In genomic region chr15:84104853-84105252, GRCh38 we compare ENCODE assay signal across 40 cellular contexts.
"Had no signal": no experiment of that assay in that cellular context is flagged by ENCODE, and none has a peak within 500 bp of the region (broad histone marks: within the 10 kb centered on the region; RNA-seq: fewer than 3 reads in every experiment).

No MANE protein-coding gene starts in this region.

- H3K27ac ChIP-seq: adrenal gland, ascending aorta, body of pancreas, brain microvascular endothelial cell, breast epithelium, cardiac muscle cell had no signal

- ATAC-seq: activated naive CD4-positive, alpha-beta T cell treated with anti-CD3 and anti-CD28 coated beads, Interleukin-2, amount 50 U/mL, for 72 hours; activated naive CD8-positive, alpha-beta T cell treated with anti-CD3 and anti-CD28 coated beads, Interleukin-2, amount 50 U/mL, for 24 hours; activated T-cell treated with anti-CD3 and anti-CD28 coated beads, Interleukin-2, amount 50 U/mL, for 4 hours; activated T-cell treated with anti-CD3 and anti-CD28 coated beads, Interleukin-2, amount 50 U/mL, for 72 hours; activated T-helper 17 cell treated with anti-CD3 and anti-CD28 coated beads, Interleukin-2, amount 50 U/mL, for 72 hours; body of pancreas had no signal

- H3K4me1 Mint-ChIP-seq: activated naive CD4-positive, alpha-beta T cell treated with anti-CD3 and anti-CD28 coated beads, Interleukin-2, amount 10 ng/mL, durations not matched to agents 7 days and 5 days; activated naive CD4-positive, alpha-beta T cell treated with anti-CD3 and anti-CD28 coated beads, Interleukin-2, amount 50 U/mL, for 24 hours; activated naive CD8-positive, alpha-beta T cell treated with anti-CD3 and anti-CD28 coated beads for 36 hours; activated naive CD8-positive, alpha-beta T cell treated with anti-CD3 and anti-CD28 coated beads, Interleukin-2, amount 50 U/mL, for 24 hours; activated T-helper 17 cell treated with anti-CD3 and anti-CD28 coated beads, Interleukin-2, amount 50 U/mL, for 72 hours; central memory CD8-positive, alpha-beta T cell had no signal

- H3K9me3 ChIP-seq: adrenal gland, ascending aorta, body of pancreas, breast epithelium had no signal

- H3K9me3 Mint-ChIP-seq: activated naive CD4-positive, alpha-beta T cell treated with anti-CD3 and anti-CD28 coated beads for 36 hours; activated naive CD4-positive, alpha-beta T cell treated with anti-CD3 and anti-CD28 coated beads, Interleukin-2, amount 10 ng/mL, durations not matched to agents 7 days and 5 days; activated naive CD4-positive, alpha-beta T cell treated with anti-CD3 and anti-CD28 coated beads, Interleukin-2, amount 50 U/mL, for 24 hours; activated naive CD4-positive, alpha-beta T cell treated with anti-CD3 and anti-CD28 coated beads, Interleukin-2, amount 50 U/mL, for 72 hours; activated naive CD8-positive, alpha-beta T cell treated with anti-CD3 and anti-CD28 coated beads for 36 hours; activated naive CD8-positive, alpha-beta T cell treated with anti-CD3 and anti-CD28 coated beads, Interleukin-2, amount 50 U/mL, for 24 hours; activated T-cell treated with anti-CD3 and anti-CD28 coated beads, Interleukin-2, amount 50 U/mL, for 24 hours; activated T-cell treated with anti-CD3 and anti-CD28 coated beads, Interleukin-2, amount 50 U/mL, for 4 hours; activated T-cell treated with anti-CD3 and anti-CD28 coated beads, Interleukin-2, amount 50 U/mL, for 72 hours; activated T-helper 1 cell treated with anti-CD3 and anti-CD28 coated beads, Interleukin-12 subunit alpha, Interleukin-12 subunit beta, Interleukin-2, Interleukin-4 antibody, amounts not matched to agents 30 ng/mL and 10 ng/mL and 1 ng/mL, durations not matched to agents 14 hours and 24 hours and 36 hours; activated T-helper 17 cell treated with anti-CD3 and anti-CD28 coated beads, Interleukin-2, amount 50 U/mL, for 72 hours; activated T-helper 2 cell treated with anti-CD3 and anti-CD28 coated beads, Interferon-gamma antibody, Interleukin-2, Interleukin-4, amounts not matched to agents 10 μg/mL and 5 μg/mL and 100 μg/mL, durations not matched to agents 14 hours and 24 hours and 36 hours; central memory CD8-positive, alpha-beta T cell had no signal

- H3K4me3 ChIP-seq: adrenal gland, ascending aorta, body of pancreas, breast epithelium, cardiac muscle cell had no signal

- FAIRE-seq: astrocyte, bronchial epithelial cell had no signal

- H3K27ac Mint-ChIP-seq: activated naive CD4-positive, alpha-beta T cell treated with anti-CD3 and anti-CD28 coated beads for 36 hours; activated naive CD4-positive, alpha-beta T cell treated with anti-CD3 and anti-CD28 coated beads, Interleukin-2, amount 10 ng/mL, durations not matched to agents 7 days and 5 days; activated naive CD4-positive, alpha-beta T cell treated with anti-CD3 and anti-CD28 coated beads, Interleukin-2, amount 50 U/mL, for 24 hours; activated naive CD4-positive, alpha-beta T cell treated with anti-CD3 and anti-CD28 coated beads, Interleukin-2, amount 50 U/mL, for 72 hours; activated naive CD8-positive, alpha-beta T cell; activated naive CD8-positive, alpha-beta T cell treated with anti-CD3 and anti-CD28 coated beads for 36 hours; activated naive CD8-positive, alpha-beta T cell treated with anti-CD3 and anti-CD28 coated beads, Interleukin-2, amount 10 ng/mL, durations not matched to agents 7 days and 5 days; activated naive CD8-positive, alpha-beta T cell treated with anti-CD3 and anti-CD28 coated beads, Interleukin-2, amount 50 U/mL, for 24 hours; activated T-cell treated with anti-CD3 and anti-CD28 coated beads, Interleukin-2, amount 50 U/mL, for 24 hours; activated T-cell treated with anti-CD3 and anti-CD28 coated beads, Interleukin-2, amount 50 U/mL, for 72 hours; activated T-helper 1 cell treated with anti-CD3 and anti-CD28 coated beads, Interleukin-12 subunit alpha, Interleukin-12 subunit beta, Interleukin-2, Interleukin-4 antibody, amounts not matched to agents 30 ng/mL and 10 ng/mL and 1 ng/mL, durations not matched to agents 14 hours and 24 hours and 36 hours; activated T-helper 17 cell treated with anti-CD3 and anti-CD28 coated beads, Interleukin-2, amount 50 U/mL, for 72 hours; activated T-helper 2 cell treated with anti-CD3 and anti-CD28 coated beads, Interferon-gamma antibody, Interleukin-2, Interleukin-4, amounts not matched to agents 10 μg/mL and 5 μg/mL and 100 μg/mL, durations not matched to agents 14 hours and 24 hours and 36 hours; brain had no signal

- H3K27me3 ChIP-seq: adrenal gland, ascending aorta, body of pancreas, brain microvascular endothelial cell, breast epithelium, cardiac muscle cell had no signal

- H3K4me1 ChIP-seq: adrenal gland, ascending aorta, body of pancreas, breast epithelium had no signal

- H3K36me3 Mint-ChIP-seq: activated naive CD4-positive, alpha-beta T cell treated with anti-CD3 and anti-CD28 coated beads, Interleukin-2, amount 10 ng/mL, durations not matched to agents 7 days and 5 days; activated naive CD4-positive, alpha-beta T cell treated with anti-CD3 and anti-CD28 coated beads, Interleukin-2, amount 50 U/mL, for 24 hours; activated naive CD4-positive, alpha-beta T cell treated with anti-CD3 and anti-CD28 coated beads, Interleukin-2, amount 50 U/mL, for 72 hours; activated naive CD8-positive, alpha-beta T cell; activated naive CD8-positive, alpha-beta T cell treated with anti-CD3 and anti-CD28 coated beads for 36 hours had no signal

- H3K27me3 Mint-ChIP-seq: activated naive CD8-positive, alpha-beta T cell treated with anti-CD3 and anti-CD28 coated beads, Interleukin-2, amount 10 ng/mL, durations not matched to agents 7 days and 5 days; brain had no signal

- H3K36me3 ChIP-seq: adrenal gland, ascending aorta, brain microvascular endothelial cell, breast epithelium, cardiac muscle cell had no signal

- DNase-seq: activated effector memory CD4-positive, alpha-beta T cell treated with anti-CD3 and anti-CD28 coated beads, Interleukin-2, amount 50 U/mL, for 16 hours; activated effector memory CD4-positive, alpha-beta T cell treated with Interleukin-2 at 50 U/mL for 16 hours; activated gamma-delta T cell; activated gamma-delta T cell treated with Interleukin-2 at 50 U/mL for 16 hours; activated naive CD4-positive, alpha-beta T cell; activated naive CD4-positive, alpha-beta T cell treated with anti-CD3 and anti-CD28 coated beads for 36 hours; activated naive CD4-positive, alpha-beta T cell treated with anti-CD3 and anti-CD28 coated beads, Interleukin-2, amount 10 ng/mL, durations not matched to agents 7 days and 5 days; activated naive CD4-positive, alpha-beta T cell treated with anti-CD3 and anti-CD28 coated beads, Interleukin-2, amount 50 U/mL, for 16 hours; activated naive CD4-positive, alpha-beta T cell treated with Interleukin-2 at 50 U/mL for 16 hours; activated naive CD8-positive, alpha-beta T cell treated with anti-CD3 and anti-CD28 coated beads for 36 hours; activated naive CD8-positive, alpha-beta T cell treated with anti-CD3 and anti-CD28 coated beads, Interleukin-2, amount 10 ng/mL, durations not matched to agents 7 days and 5 days; activated naive CD8-positive, alpha-beta T cell treated with anti-CD3 and anti-CD28 coated beads, Interleukin-2, amount 50 U/mL, for 24 hours; activated T-cell treated with anti-CD3 and anti-CD28 coated beads, Interleukin-2, amount 50 U/mL, for 1 hour; activated T-cell treated with anti-CD3 and anti-CD28 coated beads, Interleukin-2, amount 50 U/mL, for 24 hours; activated T-cell treated with anti-CD3 and anti-CD28 coated beads, Interleukin-2, amount 50 U/mL, for 4 hours; activated T-cell treated with anti-CD3 and anti-CD28 coated beads, Interleukin-2, amount 50 U/mL, for 48 hours; activated T-cell treated with anti-CD3 and anti-CD28 coated beads, Interleukin-2, amount 50 U/mL, for 72 hours; adrenal gland; amniotic stem cell; amygdala; anterior cingulate cortex; aorta; body of pancreas; brain microvascular endothelial cell; caudate nucleus; central memory CD4-positive, alpha-beta T cell; cerebellar nuclear complex had no signal

- H3K4me3 Mint-ChIP-seq: activated naive CD4-positive, alpha-beta T cell treated with anti-CD3 and anti-CD28 coated beads for 36 hours; activated naive CD4-positive, alpha-beta T cell treated with anti-CD3 and anti-CD28 coated beads, Interleukin-2, amount 10 ng/mL, durations not matched to agents 7 days and 5 days; activated naive CD4-positive, alpha-beta T cell treated with anti-CD3 and anti-CD28 coated beads, Interleukin-2, amount 50 U/mL, for 24 hours; activated naive CD8-positive, alpha-beta T cell; activated naive CD8-positive, alpha-beta T cell treated with anti-CD3 and anti-CD28 coated beads for 36 hours; activated naive CD8-positive, alpha-beta T cell treated with anti-CD3 and anti-CD28 coated beads, Interleukin-2, amount 10 ng/mL, durations not matched to agents 7 days and 5 days; activated naive CD8-positive, alpha-beta T cell treated with anti-CD3 and anti-CD28 coated beads, Interleukin-2, amount 50 U/mL, for 24 hours; activated T-cell treated with anti-CD3 and anti-CD28 coated beads, Interleukin-2, amount 50 U/mL, for 24 hours; activated T-cell treated with anti-CD3 and anti-CD28 coated beads, Interleukin-2, amount 50 U/mL, for 4 hours; activated T-cell treated with anti-CD3 and anti-CD28 coated beads, Interleukin-2, amount 50 U/mL, for 72 hours; activated T-helper 1 cell treated with anti-CD3 and anti-CD28 coated beads, Interleukin-12 subunit alpha, Interleukin-12 subunit beta, Interleukin-2, Interleukin-4 antibody, amounts not matched to agents 30 ng/mL and 10 ng/mL and 1 ng/mL, durations not matched to agents 14 hours and 24 hours and 36 hours; activated T-helper 17 cell treated with anti-CD3 and anti-CD28 coated beads, Interleukin-2, amount 50 U/mL, for 72 hours; brain; central memory CD8-positive, alpha-beta T cell had no signal
